9 cellular contexts compared by ENCODE assay signal in genomic region chr5:17217421-17218352, GRCh38. TPM values are rescaled to one million over a fixed set of nuclear protein-coding genes. Genes with fewer than 3 reads are reported as not detected.
DNase-seq lines count a peak whose midpoint lies in the region; TF ChIP-seq lines count a peak whose summit lies in the region.
"Had no signal": no experiment of that assay in that cellular context is flagged by ENCODE, and none has a peak within 500 bp of the region (broad histone marks: within the 10 kb centered on the region; RNA-seq: fewer than 3 reads in every experiment).

Gene BASP1 (plus strand): TSS chr5:17217631. CDS start chr5:17275217, 57,586 bp downstream.

- H3K4me1 ChIP-seq in subcutaneous abdominal adipose tissue (ENCODE audit: control insufficient read depth in 5 of 5, insufficient read depth in 5 of 5, low read length in 5 of 5), result peaks cover 0 to 22% (median 21%) of the 10 kb centered on the region in 5 donors

- peak within 1 kb of the TSS; percentile 70 for H3K27ac Mint-ChIP-seq in endothelial cell (ENCODE audit: unreplicated experiment)

- peak within 1 kb of the TSS; percentile 94 for H3K4me3 Mint-ChIP-seq in endothelial cell (ENCODE audit: unreplicated experiment)

- peak within 1 kb of the TSS in 2 of 5 donors; percentile 62 to 68 for H3K9ac ChIP-seq in subcutaneous abdominal adipose tissue (ENCODE audit: low read length in 5 of 5)

- H3K9me3 Mint-ChIP-seq in endothelial cell (ENCODE audit: unreplicated experiment), result no peaks in the 10 kb centered on the region

- TF ChIP-seq CTCF in WERI-Rb-1 (IDR thresholded peaks at IDR 0.05; ENCODE audit: low read depth, low read length), result no peak
- TF ChIP-seq CTCF in endothelial cell (IDR thresholded peaks at IDR 0.05; ENCODE audit: unreplicated experiment), result no peak

- H3K9me3 ChIP-seq in WERI-Rb-1 (ENCODE audit: severe bottlenecking) (peaks cover 2% of the 10 kb centered on the region), subcutaneous abdominal adipose tissue (ENCODE audit: control insufficient read depth in 5 of 5, low read length in 5 of 5) (no peaks in the 10 kb centered on the region)

- peak within 1 kb of the TSS; percentile 9; the same call in 1 of the 2 replicates for H3K27ac ChIP-seq in WERI-Rb-1
- no peak within 1 kb of the TSS for H3K27ac ChIP-seq in subcutaneous abdominal adipose tissue (ENCODE audit: low read depth, low read length)
- H3K27ac ChIP-seq: C4-2B had no signal

- peaks cover 8% of the 10 kb centered on the region for H3K36me3 Mint-ChIP-seq in endothelial cell (ENCODE audit: low read depth, unreplicated experiment)

- H3K36me3 ChIP-seq in WERI-Rb-1 (no peaks in the 10 kb centered on the region; the same call in 1 of the 2 replicates), subcutaneous abdominal adipose tissue (ENCODE audit: control insufficient read depth in 5 of 5, insufficient read depth in 5 of 5, low read length in 5 of 5) (no peaks in the 10 kb centered on the region)

- H3K27me3 ChIP-seq in WERI-Rb-1 (ENCODE audit: insufficient read depth, low read depth, severe bottlenecking), result peaks cover 2% of the 10 kb centered on the region
- H3K27me3 ChIP-seq in subcutaneous abdominal adipose tissue (ENCODE audit: control insufficient read depth in 5 of 5, insufficient read depth in 4 of 5, low read length in 5 of 5), result peaks cover 6 to 29% (median 14%) of the 10 kb centered on the region in 5 donors

- H3K4me3 ChIP-seq in WERI-Rb-1 (ENCODE audit: low read depth, low read length) (peak within 1 kb of the TSS; percentile 54), subcutaneous abdominal adipose tissue (ENCODE audit: low read depth in 1 of 5, low read length in 5 of 5) (peak within 1 kb of the TSS; percentile 69 to 77 (median 74))

- peak; percentile 22 for DNase-seq in NCI-H2029 (lab: John Stamatoyannopoulos, UW)
- DNase-seq in NCI-H2029 treated with DMSO at 0.1 percent for 48 hours (lab: John Stamatoyannopoulos, UW), result no peak
- peak; percentile 85 for DNase-seq in HCEC 1CT
- peak; percentile 79 for DNase-seq in NCI-H1092 (lab: John Stamatoyannopoulos, UW)
- peak; percentile 83 for DNase-seq in WERI-Rb-1
- DNase-seq in endothelial cell (ENCODE audit: low spot score), result peak; percentile 81
- peak; percentile 92 for DNase-seq in mesenteric fat pad (ENCODE audit: low spot score)

- H3K27me3 Mint-ChIP-seq in endothelial cell (ENCODE audit: unreplicated experiment), result peaks cover 14% of the 10 kb centered on the region

- peaks cover 15% of the 10 kb centered on the region for H3K4me1 Mint-ChIP-seq in endothelial cell (ENCODE audit: unreplicated experiment)

RNA-seq across cellular contexts. Expression of gene BASP1, which starts in this region (rescaled TPM):
- total RNA-seq in endothelial cell (ENCODE audit: unreplicated experiment), result 95.2 TPM
- total RNA-seq in mesenteric fat pad, result 46.9 TPM
